ENCODE assay signal across 17 cellular contexts in genomic region chr5:65984098-65984885, GRCh38. TPM values are rescaled to one million over a fixed set of nuclear protein-coding genes. Genes with fewer than 3 reads are reported as not detected.
DNase-seq lines count a peak whose midpoint lies in the region; ATAC-seq, FAIRE-seq and TF ChIP-seq lines count a peak whose summit lies in the region.
"Had no signal": no experiment of that assay in that cellular context is flagged by ENCODE, and none has a peak within 500 bp of the region (broad histone marks: within the 10 kb centered on the region; RNA-seq: fewer than 3 reads in every experiment).

No MANE protein-coding gene starts in this region.

- no peak overlapping the region for H2AFZ ChIP-seq in HepG2 (ENCODE audit: low read length)

- peak overlapping the region; percentile 44 for H3K27ac Mint-ChIP-seq in activated T-cell treated with anti-CD3 and anti-CD28 coated beads, Interleukin-2, amount 50 U/mL, for 24 hours
- H3K27ac Mint-ChIP-seq in activated T-cell treated with anti-CD3 and anti-CD28 coated beads, Interleukin-2, amount 50 U/mL, for 72 hours = no peak overlapping the region
- no peak overlapping the region for H3K27ac Mint-ChIP-seq in activated T-helper 17 cell treated with anti-CD3 and anti-CD28 coated beads, Interleukin-2, amount 50 U/mL, for 72 hours
- H3K27ac Mint-ChIP-seq: activated CD4-positive, alpha-beta memory T cell treated with anti-CD3 and anti-CD28 coated beads for 36 hours; activated T-helper 1 cell treated with anti-CD3 and anti-CD28 coated beads, Interleukin-12 subunit alpha, Interleukin-12 subunit beta, Interleukin-2, Interleukin-4 antibody, amounts not matched to agents 30 ng/mL and 10 ng/mL and 1 ng/mL, durations not matched to agents 14 hours and 24 hours and 36 hours had no signal

- no peak for FAIRE-seq in HepG2 (lab: Jason Lieb, UNC)
- FAIRE-seq: endothelial cell of umbilical vein had no signal

- no peaks in the 10 kb centered on the region for H3K27me3 ChIP-seq in Panc1 (ENCODE audit: control insufficient read depth, insufficient read depth, low read length)
- H3K27me3 ChIP-seq in HepG2 (ENCODE audit: control insufficient read depth in 1 of 2, insufficient read depth in 2 of 2, low read length in 2 of 2) = no peaks in the 10 kb centered on the region
- no peaks in the 10 kb centered on the region for H3K27me3 ChIP-seq in spleen (replicated peaks in 1 of 7)
- no peaks in the 10 kb centered on the region for H3K27me3 ChIP-seq in BE2C
- H3K27me3 ChIP-seq: ascending aorta, foreskin keratinocyte, vagina had no signal

- in situ Hi-C loops in Panc1 (cut with HindIII; ENCODE audit: low pct_unique_long_range_greater_than_20kb, low sequenced_read_pairs) (no loop called here), HepG2 (cut with HindIII; ENCODE audit: extremely low pct_ligation_motif_present, low pct_unique_long_range_greater_than_20kb) (no loop called here)

- DNase-seq in activated T-cell treated with anti-CD3 and anti-CD28 coated beads, Interleukin-2, amount 50 U/mL, for 24 hours = no peak
- DNase-seq in activated T-cell treated with anti-CD3 and anti-CD28 coated beads, Interleukin-2, amount 50 U/mL, for 72 hours = no peak
- no peak for DNase-seq in Panc1 (ENCODE audit: low read depth, low spot score)
- no peak for DNase-seq in HepG2 (ENCODE audit: low spot score)
- peak; percentile 59 for DNase-seq in spleen
- no peak for DNase-seq in GDM1 (lab: John Stamatoyannopoulos, UW)
- no peak for DNase-seq in BE2C
- DNase-seq: activated CD4-positive, alpha-beta memory T cell treated with anti-CD3 and anti-CD28 coated beads for 36 hours; foreskin keratinocyte; left ventricle myocardium inferior; NCI-H1417 treated with DMSO at 0.1 percent for 48 hours; stimulated activated CD4-positive, alpha-beta T cell treated with anti-CD3 and anti-CD28 coated beads, Interleukin-15, amount 100 ng/mL, for 24 hours had no signal

- peaks cover 6% of the 10 kb centered on the region for H3K36me3 Mint-ChIP-seq in activated T-cell treated with anti-CD3 and anti-CD28 coated beads, Interleukin-2, amount 50 U/mL, for 24 hours (ENCODE audit: low read depth)
- peaks cover 1 to 2% of the 10 kb centered on the region in 2 donors for H3K36me3 Mint-ChIP-seq in activated T-cell treated with anti-CD3 and anti-CD28 coated beads, Interleukin-2, amount 50 U/mL, for 72 hours (ENCODE audit: insufficient read depth in 2 of 2)
- H3K36me3 Mint-ChIP-seq in activated T-helper 17 cell treated with anti-CD3 and anti-CD28 coated beads, Interleukin-2, amount 50 U/mL, for 72 hours (ENCODE audit: low read depth) = peaks cover 5% of the 10 kb centered on the region
- H3K36me3 Mint-ChIP-seq: activated CD4-positive, alpha-beta memory T cell treated with anti-CD3 and anti-CD28 coated beads for 36 hours had no signal

- no peak for ATAC-seq in activated T-cell treated with anti-CD3 and anti-CD28 coated beads, Interleukin-2, amount 50 U/mL, for 72 hours (replicated peaks in 1 of 2)
- 0 out of 2 replicates have a peak, but pooled peaks have one; percentile 9 for ATAC-seq in Panc1
- ATAC-seq in HepG2 = peak; percentile 22; the same call in 2 of the 3 replicates
- no peak for ATAC-seq in activated T-helper 17 cell treated with anti-CD3 and anti-CD28 coated beads, Interleukin-2, amount 50 U/mL, for 72 hours (replicated peaks)
- ATAC-seq: foreskin keratinocyte had no signal

- TF ChIP-seq CTCF in Panc1 (IDR thresholded peaks at IDR 0.05) = no peak
- TF ChIP-seq CTCF in HepG2 (CRISPR knock-in tag; IDR thresholded peaks at IDR 0.05) = no peak
- TF ChIP-seq CTCF in spleen (IDR thresholded peaks at IDR 0.05 in 8 of 11, conservative IDR thresholded peaks at IDR 0.05 in 3 of 11) = no peak
- TF ChIP-seq CTCF in BE2C (IDR thresholded peaks at IDR 0.05; ENCODE audit: low read depth, low read length) = no peak

- BruUV-seq in Panc1 (replicated peaks; lab: Mats Ljungman, UMichigan) (no TSS peak), HepG2 (replicated peaks; lab: Mats Ljungman, UMichigan) (no TSS peak)

- H3K9me3 Mint-ChIP-seq in activated T-cell treated with anti-CD3 and anti-CD28 coated beads, Interleukin-2, amount 50 U/mL, for 24 hours = no peaks in the 10 kb centered on the region
- peaks cover 0 to 1% of the 10 kb centered on the region in 2 donors for H3K9me3 Mint-ChIP-seq in activated T-cell treated with anti-CD3 and anti-CD28 coated beads, Interleukin-2, amount 50 U/mL, for 72 hours
- H3K9me3 Mint-ChIP-seq in activated T-helper 17 cell treated with anti-CD3 and anti-CD28 coated beads, Interleukin-2, amount 50 U/mL, for 72 hours = no peaks in the 10 kb centered on the region
- H3K9me3 Mint-ChIP-seq: activated CD4-positive, alpha-beta memory T cell treated with anti-CD3 and anti-CD28 coated beads for 36 hours; activated T-helper 1 cell treated with anti-CD3 and anti-CD28 coated beads, Interleukin-12 subunit alpha, Interleukin-12 subunit beta, Interleukin-2, Interleukin-4 antibody, amounts not matched to agents 30 ng/mL and 10 ng/mL and 1 ng/mL, durations not matched to agents 14 hours and 24 hours and 36 hours had no signal

- H3K27ac ChIP-seq in Panc1 (ENCODE audit: low read length) (no peak overlapping the region), HepG2 (ENCODE audit: extremely low read length, insufficient read depth, low read length) (no peak overlapping the region), spleen (no peak overlapping the region)
- H3K27ac ChIP-seq: ascending aorta, foreskin keratinocyte, left ventricle myocardium inferior, vagina had no signal

- no peak overlapping the region for H3K4me3 Mint-ChIP-seq in activated T-cell treated with anti-CD3 and anti-CD28 coated beads, Interleukin-2, amount 50 U/mL, for 24 hours
- no peak overlapping the region for H3K4me3 Mint-ChIP-seq in activated T-cell treated with anti-CD3 and anti-CD28 coated beads, Interleukin-2, amount 50 U/mL, for 72 hours
- H3K4me3 Mint-ChIP-seq in activated T-helper 17 cell treated with anti-CD3 and anti-CD28 coated beads, Interleukin-2, amount 50 U/mL, for 72 hours = no peak overlapping the region
- H3K4me3 Mint-ChIP-seq: activated CD4-positive, alpha-beta memory T cell treated with anti-CD3 and anti-CD28 coated beads for 36 hours; activated T-helper 1 cell treated with anti-CD3 and anti-CD28 coated beads, Interleukin-12 subunit alpha, Interleukin-12 subunit beta, Interleukin-2, Interleukin-4 antibody, amounts not matched to agents 30 ng/mL and 10 ng/mL and 1 ng/mL, durations not matched to agents 14 hours and 24 hours and 36 hours had no signal

- peaks cover 66% of the 10 kb centered on the region for H3K4me1 Mint-ChIP-seq in activated T-cell treated with anti-CD3 and anti-CD28 coated beads, Interleukin-2, amount 50 U/mL, for 24 hours (ENCODE audit: low read depth)
- H3K4me1 Mint-ChIP-seq in activated T-cell treated with anti-CD3 and anti-CD28 coated beads, Interleukin-2, amount 50 U/mL, for 72 hours (ENCODE audit: low read depth) = peaks cover 32% of the 10 kb centered on the region
- H3K4me1 Mint-ChIP-seq in activated T-helper 17 cell treated with anti-CD3 and anti-CD28 coated beads, Interleukin-2, amount 50 U/mL, for 72 hours = peaks cover 53% of the 10 kb centered on the region

- H4K20me1 ChIP-seq in HepG2 (ENCODE audit: insufficient read depth, low read length) = peaks cover 10% of the 10 kb centered on the region; the same call in 1 of the 2 replicates

- no peaks in the 10 kb centered on the region for H3K36me3 ChIP-seq in Panc1 (ENCODE audit: control insufficient read depth, insufficient read depth, low read length)
- no peaks in the 10 kb centered on the region; a peak in 1 of 5 replicates for H3K36me3 ChIP-seq in HepG2 (replicated peaks in 1 of 2; ENCODE audit: control insufficient read depth in 1 of 2, insufficient read depth in 2 of 2, low read length in 2 of 2)
- peaks cover 0 to 17% (median 0%) of the 10 kb centered on the region in 6 donors for H3K36me3 ChIP-seq in spleen
- H3K36me3 ChIP-seq in BE2C = no peaks in the 10 kb centered on the region
- H3K36me3 ChIP-seq: ascending aorta, left ventricle myocardium inferior, vagina had no signal

- POLR2A ChIA-PET in Panc1 (lab: Charles Lee) (no interaction called here), HepG2 (lab: Yijun Ruan, JAX) (no interaction called here)

- peaks cover 24% of the 10 kb centered on the region for H3K4me1 ChIP-seq in Panc1 (ENCODE audit: control insufficient read depth, insufficient read depth, low read length)
- peaks cover 19% of the 10 kb centered on the region for H3K4me1 ChIP-seq in HepG2 (ENCODE audit: insufficient read depth, low read length)
- peaks cover 2 to 69% (median 18%) of the 10 kb centered on the region in 6 donors for H3K4me1 ChIP-seq in spleen
- H3K4me1 ChIP-seq in BE2C = no peaks in the 10 kb centered on the region

- H3K4me3 ChIP-seq in Panc1 (ENCODE audit: low read depth in 2 of 2, low read length in 2 of 2) (no peak overlapping the region), HepG2 (replicated peaks in 1 of 3; ENCODE audit: insufficient read depth in 1 of 3, low read depth in 2 of 3, low read length in 3 of 3) (no peak overlapping the region), spleen (no peak overlapping the region), BE2C (ENCODE audit: low read depth, low read length) (no peak overlapping the region)
- H3K4me3 ChIP-seq: ascending aorta, left ventricle myocardium inferior, vagina had no signal

- TF ChIP-seq EP300 in HepG2 (IDR thresholded peaks at IDR 0.05; ENCODE audit: low read depth in 2 of 2, low read length in 2 of 2) = no peak
- no peak for TF ChIP-seq EP300 in HepG2 (CRISPR knock-in tag; IDR thresholded peaks at IDR 0.05; ENCODE audit: borderline replicate concordance)

- no peaks in the 10 kb centered on the region for H3K27me3 Mint-ChIP-seq in activated T-cell treated with anti-CD3 and anti-CD28 coated beads, Interleukin-2, amount 50 U/mL, for 24 hours
- no peaks in the 10 kb centered on the region for H3K27me3 Mint-ChIP-seq in activated T-cell treated with anti-CD3 and anti-CD28 coated beads, Interleukin-2, amount 50 U/mL, for 72 hours (ENCODE audit: low read depth)
- no peaks in the 10 kb centered on the region for H3K27me3 Mint-ChIP-seq in activated T-helper 17 cell treated with anti-CD3 and anti-CD28 coated beads, Interleukin-2, amount 50 U/mL, for 72 hours
- H3K27me3 Mint-ChIP-seq: activated CD4-positive, alpha-beta memory T cell treated with anti-CD3 and anti-CD28 coated beads for 36 hours had no signal

- H3K9me3 ChIP-seq in Panc1 (ENCODE audit: control insufficient read depth, insufficient read depth, low read depth, low read length) = no peaks in the 10 kb centered on the region
- no peaks in the 10 kb centered on the region for H3K9me3 ChIP-seq in HepG2 (ENCODE audit: low read length)
- H3K9me3 ChIP-seq in spleen = no peaks in the 10 kb centered on the region
- no peaks in the 10 kb centered on the region for H3K9me3 ChIP-seq in BE2C
- H3K9me3 ChIP-seq: ascending aorta, left ventricle myocardium inferior, vagina had no signal

- CTCF ChIA-PET in Panc1 (lab: Charles Lee) (no interaction called here), HepG2 (lab: Yijun Ruan, JAX; ENCODE audit: low intra/inter-chr PET ratio, low total read pairs) (no interaction called here)

- WGBS in HepG2 (ENCODE audit: low lambda C conversion rate) = 96% methylated on average over 9 of the region's 10 CpGs
- 93 to 98% (median 95%) methylated on average over 10 of the region's 10 CpGs for WGBS in spleen, 5 donors

- H3K9ac ChIP-seq in HepG2 (ENCODE audit: insufficient read depth, low read depth, low read length) = no peak overlapping the region

- intact Hi-C loops in Panc1 (cut with micrococcal nuclease; ENCODE audit: unreplicated experiment) (no loop called here), HepG2 (cut with micrococcal nuclease; ENCODE audit: unreplicated experiment) (loop anchor here (5.0 kb wide), 1 partner anchor 57 kb away; the partner anchor contains the start of gene ERBIN), spleen (cut with DNase I; ENCODE audit: low total_unique reads) (no loop called here)

- no peak for TF ChIP-seq RAD21 in HepG2 (CRISPR knock-in tag; IDR thresholded peaks at IDR 0.05)

- TF ChIP-seq POLR2A in HepG2 (IDR thresholded peaks at IDR 0.05; ENCODE audit: insufficient read depth in 1 of 2, low read depth in 2 of 2, low read length in 2 of 2) (no peak), spleen (IDR thresholded peaks at IDR 0.05) (no peak)

- no peak overlapping the region for H3K4me2 ChIP-seq in HepG2 (ENCODE audit: low read depth, low read length)

- peaks cover 76% of the 10 kb centered on the region for H3K79me2 ChIP-seq in HepG2 (ENCODE audit: insufficient read depth, low read length)

RNA-seq across cellular contexts. Expression of gene ERBIN, which starts 57.9 kb away (rescaled TPM):
- total RNA-seq in activated T-cell treated with anti-CD3 and anti-CD28 coated beads, Interleukin-2, amount 50 U/mL, for 72 hours = 10 to 100 TPM; 63.6 to 64.4 TPM
- 88.4 TPM for total RNA-seq in Panc1 (2021; ENCODE audit: unreplicated experiment)
- polyA plus RNA-seq in Panc1 (2012; ENCODE audit: insufficient read length) = 21.1 TPM
- total RNA-seq in HepG2 (2016; rRNA removed; fragmentation: Illumina TruSeq; extraction: Trizol) = 41.7 and 54.8 TPM in 2 replicates
- total RNA-seq in HepG2 (2016; cell fraction: cytosol; rRNA removed; fragmentation: Illumina TruSeq; extraction: Trizol; ENCODE audit: low read depth) = 16.6 and 24.6 TPM in 2 replicates
- total RNA-seq in HepG2 (2016; cell fraction: insoluble cytoplasmic fraction; rRNA removed; fragmentation: Illumina TruSeq; extraction: Trizol) = 37.9 and 53.8 TPM in 2 replicates
- total RNA-seq in HepG2 (2016; cell fraction: membrane; rRNA removed; fragmentation: Illumina TruSeq; extraction: Trizol) = 23.2 and 27.1 TPM in 2 replicates
- total RNA-seq in HepG2 (2016; cell fraction: nucleus; rRNA removed; fragmentation: Illumina TruSeq; extraction: Trizol) = 62.6 and 65.3 TPM in 2 replicates
- 12.5 and 14.4 TPM in 2 replicates for polyA plus RNA-seq in HepG2 (2011; rRNA removed)
- polyA plus RNA-seq in HepG2 (2011; cell fraction: cytosol; rRNA removed) = 4.9 and 8.6 TPM in 2 replicates
- polyA plus RNA-seq in HepG2 (2011; cell fraction: nucleus; rRNA removed) = 10.5 and 10.8 TPM in 2 replicates
- 14.1 and 14.9 TPM in 2 replicates for polyA plus RNA-seq in HepG2 (2012)
- polyA plus RNA-seq in HepG2 (2016; cell fraction: cytosol; fragmentation: Illumina TruSeq; extraction: Trizol; ENCODE audit: low read depth) = 0.44 and 0.64 TPM in 2 replicates
- 29.5 and 36.4 TPM in 2 replicates for polyA plus RNA-seq in HepG2 (2016; cell fraction: insoluble cytoplasmic fraction; fragmentation: Illumina TruSeq; extraction: Trizol; ENCODE audit: low read depth)
- polyA plus RNA-seq in HepG2 (2016; cell fraction: membrane; fragmentation: Illumina TruSeq; extraction: Trizol; ENCODE audit: low read depth) = 3.4 and 3.9 TPM in 2 replicates
- 40.0 and 43.6 TPM in 2 replicates for polyA plus RNA-seq in HepG2 (2016; cell fraction: nucleus; fragmentation: Illumina TruSeq; extraction: Trizol; ENCODE audit: insufficient read depth, low read depth)
- polyA minus RNA-seq in HepG2 (2011; rRNA and poly(A)+ RNA removed; ENCODE audit: low replicate concordance) = 12.0 and 26.9 TPM in 2 replicates
- 28.1 and 38.4 TPM in 2 replicates for polyA minus RNA-seq in HepG2 (2011; cell fraction: cytosol; rRNA and poly(A)+ RNA removed)
- 140 and 160 TPM in 2 replicates for polyA minus RNA-seq in HepG2 (2011; cell fraction: nucleus; rRNA and poly(A)+ RNA removed)
- 100 to 1,000 TPM in 3 of 7 donors, 10 to 100 TPM in 4; 85.0 to 112 (median 95.5) TPM for total RNA-seq in spleen
- 10 to 100 TPM; 19.6 to 22.2 (median 20.4) TPM for polyA plus RNA-seq in spleen
- polyA plus RNA-seq in BE2C (2012; ENCODE audit: insufficient read depth, insufficient read length, low read depth) = 9.6 TPM
- total RNA-seq in activated T-helper 17 cell treated with anti-CD3 and anti-CD28 coated beads, Interleukin-2, amount 50 U/mL, for 72 hours = 10 to 100 TPM; 40.0 to 43.9 TPM

Comparison
In these comparisons a context has a peak if more than half of its experiments do, and no peak if none do; other contexts are left out.
1. ATAC-seq: peak in Panc1 (single experiment) and HepG2 (single experiment); none in activated T-cell treated with anti-CD3 and anti-CD28 coated beads, Interleukin-2, amount 50 U/mL, for 72 hours (0 of 2) and activated T-helper 17 cell treated with anti-CD3 and anti-CD28 coated beads, Interleukin-2, amount 50 U/mL, for 72 hours (single experiment).